Comparison of ENCODE assay signal across 22 cellular contexts in genomic region chr13:29892149-29892548, GRCh38. TPM values are rescaled to one million over a fixed set of nuclear protein-coding genes. Genes with fewer than 3 reads are reported as not detected.
DNase-seq lines count a peak whose midpoint lies in the region; ATAC-seq, FAIRE-seq and TF ChIP-seq lines count a peak whose summit lies in the region.
"Had no signal": no experiment of that assay in that cellular context is flagged by ENCODE, and none has a peak within 500 bp of the region (broad histone marks: within the 10 kb centered on the region; RNA-seq: fewer than 3 reads in every experiment).

No MANE protein-coding gene starts in this region.

- no peaks in the 10 kb centered on the region for H3K27me3 Mint-ChIP-seq in astrocyte (ENCODE audit: low read depth, unreplicated experiment)
- H3K27me3 Mint-ChIP-seq: activated CD8-positive, alpha-beta memory T cell treated with anti-CD3 and anti-CD28 coated beads, Interleukin-2, amount 10 ng/mL, durations not matched to agents 7 days and 5 days; T-cell had no signal

- no peaks in the 10 kb centered on the region for H3K9me3 Mint-ChIP-seq in astrocyte (ENCODE audit: unreplicated experiment)
- H3K9me3 Mint-ChIP-seq: activated B cell treated with CpG ODN at 0.5 μM for 24 hours, T-cell had no signal

- H3K36me3 Mint-ChIP-seq in astrocyte (ENCODE audit: low read depth, unreplicated experiment): no peaks in the 10 kb centered on the region
- H3K36me3 Mint-ChIP-seq: activated CD8-positive, alpha-beta memory T cell treated with anti-CD3 and anti-CD28 coated beads, Interleukin-2, amount 10 ng/mL, durations not matched to agents 7 days and 5 days; T-cell had no signal

- H4K20me1 ChIP-seq in astrocyte (ENCODE audit: insufficient read depth, low read length): no peaks in the 10 kb centered on the region
- H4K20me1 ChIP-seq: BLaER1 treated with 17β-estradiol and CSF1 and Interleukin-3, amounts not matched to agents 10 nM and 100 nM had no signal

- peak overlapping the region; percentile 23 for H2AFZ ChIP-seq in astrocyte (ENCODE audit: low read depth, low read length)

- H3K4me2 ChIP-seq in astrocyte (ENCODE audit: low read length): no peak overlapping the region
- H3K4me2 ChIP-seq: BLaER1 treated with 17β-estradiol and CSF1 and Interleukin-3, amounts not matched to agents 10 nM and 100 nM had no signal

- H3K27ac ChIP-seq in astrocyte (ENCODE audit: low read depth, low read length) (no peak overlapping the region), temporal lobe (ENCODE audit: low read depth, low read length) (peak overlapping the region; percentile 74)
- H3K27ac ChIP-seq: 22Rv1; BLaER1 treated with 17β-estradiol and CSF1 and Interleukin-3, amounts not matched to agents 10 nM and 100 nM; foreskin keratinocyte; pancreas; stomach had no signal

- no peaks in the 10 kb centered on the region for H3K79me2 ChIP-seq in astrocyte (ENCODE audit: insufficient read depth, low read length)

- no peak overlapping the region for H3K9ac ChIP-seq in astrocyte (ENCODE audit: low read length)
- H3K9ac ChIP-seq: BLaER1 treated with 17β-estradiol and CSF1 and Interleukin-3, amounts not matched to agents 10 nM and 100 nM had no signal

- H3K27ac Mint-ChIP-seq in astrocyte (ENCODE audit: unreplicated experiment): no peak overlapping the region
- H3K27ac Mint-ChIP-seq: activated B cell treated with CpG ODN at 0.5 μM for 24 hours; activated CD8-positive, alpha-beta memory T cell treated with anti-CD3 and anti-CD28 coated beads, Interleukin-2, amount 10 ng/mL, durations not matched to agents 7 days and 5 days; T-cell had no signal

- H3K9me3 ChIP-seq in astrocyte (ENCODE audit: insufficient read depth, low read depth, low read length): no peaks in the 10 kb centered on the region
- H3K9me3 ChIP-seq: BLaER1 treated with 17β-estradiol and CSF1 and Interleukin-3, amounts not matched to agents 10 nM and 100 nM; pancreas; stomach had no signal

- no peak overlapping the region for H3K4me3 Mint-ChIP-seq in astrocyte (ENCODE audit: unreplicated experiment)
- H3K4me3 Mint-ChIP-seq: activated B cell treated with CpG ODN at 0.5 μM for 24 hours; activated CD8-positive, alpha-beta memory T cell treated with anti-CD3 and anti-CD28 coated beads, Interleukin-2, amount 10 ng/mL, durations not matched to agents 7 days and 5 days; T-cell had no signal

- TF ChIP-seq CTCF in astrocyte (IDR thresholded peaks at IDR 0.05; ENCODE audit: insufficient read depth, low read depth, low read length) (no peak), foreskin fibroblast (IDR thresholded peaks at IDR 0.05; ENCODE audit: low read depth, low read length) (no peak)

- no peak for ATAC-seq in GM21528 (IDR thresholded peaks at IDR 0.05; ENCODE audit: low FRiP score, unreplicated experiment)
- ATAC-seq: activated CD8-positive, alpha-beta memory T cell treated with anti-CD3 and anti-CD28 coated beads, Interleukin-2, amount 10 ng/mL, durations not matched to agents 7 days and 5 days; foreskin keratinocyte; T-cell had no signal

- peaks cover 2% of the 10 kb centered on the region for H3K27me3 ChIP-seq in astrocyte (ENCODE audit: insufficient read depth, low read length)
- H3K27me3 ChIP-seq: BLaER1 treated with 17β-estradiol and CSF1 and Interleukin-3, amounts not matched to agents 10 nM and 100 nM; pancreas; stomach had no signal

- H3K4me3 ChIP-seq in astrocyte (ENCODE audit: insufficient read depth, low read depth, low read length) (no peak overlapping the region), foreskin fibroblast (ENCODE audit: low read depth in 1 of 2, low read length in 2 of 2) (no peak overlapping the region)
- H3K4me3 ChIP-seq: BLaER1 treated with 17β-estradiol and CSF1 and Interleukin-3, amounts not matched to agents 10 nM and 100 nM; pancreas; stomach had no signal

- peaks cover 4% of the 10 kb centered on the region for H3K4me1 Mint-ChIP-seq in astrocyte (ENCODE audit: low read depth, unreplicated experiment)
- H3K4me1 Mint-ChIP-seq: activated B cell treated with CpG ODN at 0.5 μM for 24 hours had no signal

- no peaks in the 10 kb centered on the region for H3K36me3 ChIP-seq in astrocyte (ENCODE audit: insufficient read depth, low read length)
- H3K36me3 ChIP-seq: BLaER1 treated with 17β-estradiol and CSF1 and Interleukin-3, amounts not matched to agents 10 nM and 100 nM; pancreas; stomach had no signal

- DNase-seq in NCI-H146 (lab: John Stamatoyannopoulos, UW) (peak; percentile 14), NCI-H146 treated with DMSO at 0.1 percent for 48 hours (lab: John Stamatoyannopoulos, UW; ENCODE audit: unreplicated experiment) (no peak), astrocyte (ENCODE audit: low read depth) (no peak), midbrain (lab: John Stamatoyannopoulos, UW) (peak; percentile 72), foreskin fibroblast (no peak)
- no peak for DNase-seq in stimulated activated CD4-positive, alpha-beta T cell treated with anti-CD3 and anti-CD28 coated beads, Interleukin-4, amount 100 ng/mL, for 24 hours
- DNase-seq: activated B cell treated with CpG ODN at 0.5 μM for 24 hours; activated CD8-positive, alpha-beta memory T cell treated with anti-CD3 and anti-CD28 coated beads, Interleukin-2, amount 10 ng/mL, durations not matched to agents 7 days and 5 days; activated naive CD4-positive, alpha-beta T cell treated with Interleukin-2 at 50 U/mL for 16 hours; DMS79 treated with DMSO at 0.1 percent for 48 hours; foreskin keratinocyte; IMR-90; MV-4-11; NCI-H524 treated with DMSO at 0.1 percent for 48 hours; pancreas; stomach; T-cell had no signal

- H3K4me1 ChIP-seq in astrocyte (ENCODE audit: insufficient read depth, low read length): no peaks in the 10 kb centered on the region
- H3K4me1 ChIP-seq: foreskin keratinocyte had no signal

- no peak for FAIRE-seq in astrocyte (lab: Jason Lieb, UNC)
- FAIRE-seq: bronchial epithelial cell had no signal

RNA-seq across cellular contexts. Expression of gene UBL3, which starts 41.7 kb away (rescaled TPM):
- total RNA-seq in astrocyte: 42.9 and 48.5 TPM in 2 replicates
- 65.2 TPM for total RNA-seq in temporal lobe

Comparison
In these comparisons a context has a peak if more than half of its experiments do, and no peak if none do; other contexts are left out.
1. DNase-seq: peak in NCI-H146 (single experiment) and midbrain (single experiment); none in NCI-H146 treated with DMSO at 0.1 percent for 48 hours (single experiment), astrocyte (single experiment), stimulated activated CD4-positive, alpha-beta T cell treated with anti-CD3 and anti-CD28 coated beads, Interleukin-4, amount 100 ng/mL, for 24 hours (single experiment) and foreskin fibroblast (0 of 2).